In the genomic region with DNA sequence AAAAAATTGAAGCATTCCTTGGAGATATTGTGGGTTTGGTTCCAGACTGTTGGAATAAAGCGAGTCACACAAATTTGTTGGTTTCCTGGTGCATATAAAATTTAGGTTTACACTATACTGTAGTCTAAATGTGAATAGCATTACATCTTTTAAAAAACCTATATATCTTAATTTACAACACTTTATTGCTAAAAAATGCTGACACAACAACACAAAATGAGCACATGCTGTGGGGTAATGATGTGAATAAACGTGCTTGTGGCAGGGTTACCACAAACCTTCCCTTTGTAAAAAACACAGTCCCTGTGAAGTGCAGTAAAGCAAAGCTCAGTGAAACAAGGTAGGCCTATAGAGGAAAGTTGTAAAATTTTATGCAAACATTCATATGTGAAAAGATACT, we compare ENCODE assay signal across 19 cellular contexts.
"Had no signal": no experiment of that assay in that cellular context is flagged by ENCODE, and none has a peak within 500 bp of the region (broad histone marks: within the 10 kb centered on the region; RNA-seq: fewer than 3 reads in every experiment).

No MANE protein-coding gene starts in this region.

- H3K4me1 ChIP-seq: gastrocnemius medialis, lower lobe of right lung, sigmoid colon, stomach had no signal

- H3K27me3 ChIP-seq: esophagus muscularis mucosa, gastrocnemius medialis, sigmoid colon, stomach had no signal

- H3K4me3 ChIP-seq: esophagus muscularis mucosa, gastrocnemius medialis, left ventricle myocardium inferior, lower lobe of right lung, sigmoid colon, skin epidermis, stomach had no signal

- DNase-seq: effector memory CD8-positive, alpha-beta T cell; gastrocnemius medialis; immature natural killer cell; kidney; left cardiac atrium; left ventricle myocardium inferior; lower lobe of right lung; mesendoderm; naive thymus-derived CD4-positive, alpha-beta T cell; sigmoid colon; stimulated activated CD4-positive, alpha-beta T cell treated with anti-CD3 and anti-CD28 coated beads, Interleukin-12 subunit alpha, Interleukin-12 subunit beta, amount 100 ng/mL, for 4 hours; stimulated activated naive CD4-positive, alpha-beta T cell; stomach; substantia nigra had no signal

- FAIRE-seq: colon, kidney, urothelium cell line had no signal

- H3K27ac ChIP-seq: epithelial cell of prostate, esophagus muscularis mucosa, gastrocnemius medialis, left ventricle myocardium inferior, lower lobe of right lung, sigmoid colon, skin epidermis, stomach had no signal

- ATAC-seq: effector memory CD8-positive, alpha-beta T cell; gastrocnemius medialis; left cardiac atrium; lower lobe of right lung; naive thymus-derived CD4-positive, alpha-beta T cell had no signal

- H3K9me3 ChIP-seq: esophagus muscularis mucosa, gastrocnemius medialis, left ventricle myocardium inferior, lower lobe of right lung, sigmoid colon, stomach had no signal
